Comparison of ENCODE assay signal across 36 cellular contexts in genomic region chr1:110689868-110690267, GRCh38. TPM values are rescaled to one million over a fixed set of nuclear protein-coding genes. Genes with fewer than 3 reads are reported as not detected.
"Had no signal": no experiment of that assay in that cellular context is flagged by ENCODE, and none has a peak within 500 bp of the region (broad histone marks: within the 10 kb centered on the region; RNA-seq: fewer than 3 reads in every experiment).

No MANE protein-coding gene starts in this region.

- H3K4me3 ChIP-seq: MG63 had no signal

- H3K9me3 ChIP-seq: MG63 had no signal

- H3K27ac ChIP-seq: KMS-11 had no signal

- H3K36me3 ChIP-seq: MG63 had no signal

- DNase-seq: Karpas-422, Kasumi-1, MG63, MM.1S, NCI-H1048, NCI-H1092 treated with DMSO at 0.1 percent for 48 hours, NCI-H1105, NCI-H1105 treated with DMSO at 0.1 percent for 48 hours, NCI-H1417 treated with DMSO at 0.1 percent for 48 hours, NCI-H1436, NCI-H1436 treated with DMSO at 0.1 percent for 48 hours, NCI-H146, NCI-H1694, NCI-H1694 treated with DMSO at 0.1 percent for 48 hours, NCI-H187, NCI-H187 treated with DMSO at 0.1 percent for 48 hours, NCI-H1930, NCI-H2029, NCI-H2029 treated with DMSO at 0.1 percent for 48 hours, NCI-H2081, NCI-H2081 treated with DMSO at 0.1 percent for 48 hours, NCI-H2107, NCI-H2171, NCI-H2171 treated with DMSO at 0.1 percent for 48 hours, NCI-H2227 treated with DMSO at 0.1 percent for 48 hours, NCI-H226, NCI-H345, NCI-H446, NCI-H446 treated with DMSO at 0.1 percent for 48 hours, NCI-H510A, NCI-H510A treated with DMSO at 0.1 percent for 48 hours had no signal

RNA-seq across cellular contexts. Expression of gene KCNA3, which starts 15.1 kb away (rescaled TPM):
- total RNA-seq: LHCN-M2, M059J, MCF 10A, NCI-H460 had no signal
